Comparison of ENCODE assay signal across 11 cellular contexts in genomic region chr2:217106650-217107014, GRCh38.
DNase-seq lines count a peak whose midpoint lies in the region; TF ChIP-seq lines count a peak whose summit lies in the region.
"Had no signal": no experiment of that assay in that cellular context is flagged by ENCODE, and none has a peak within 500 bp of the region (broad histone marks: within the 10 kb centered on the region; RNA-seq: fewer than 3 reads in every experiment).

No MANE protein-coding gene starts in this region.

- TF ChIP-seq CTCF in OCI-LY3 (IDR thresholded peaks at IDR 0.05; ENCODE audit: low read depth, low read length) (peak; percentile 30; the same call in 1 of the 2 replicates), esophagus muscularis mucosa (IDR thresholded peaks at IDR 0.05) (no peak), smooth muscle cell (IDR thresholded peaks at IDR 0.05; ENCODE audit: borderline replicate concordance, insufficient read depth, poor library complexity, severe bottlenecking) (peak; percentile 84), GM20000 (IDR thresholded peaks at IDR 0.05; ENCODE audit: extremely low read depth, missing control alignments) (no peak)

- WGBS in esophagus muscularis mucosa = 88% methylated on average over 3 of the region's 3 CpGs
- 48% methylated on average over 3 of the region's 3 CpGs for WGBS in smooth muscle cell (ENCODE audit: low lambda C conversion rate)

- H4K20me1 ChIP-seq in OCI-LY3 (ENCODE audit: insufficient read depth, low read length) = no peaks in the 10 kb centered on the region
- no peaks in the 10 kb centered on the region for H4K20me1 ChIP-seq in smooth muscle cell (ENCODE audit: low read depth)

- H3K36me3 ChIP-seq in OCI-LY3 (replicated peaks; ENCODE audit: low read depth, low read length) (no peaks in the 10 kb centered on the region), esophagus muscularis mucosa (no peaks in the 10 kb centered on the region), smooth muscle cell (ENCODE audit: low read depth) (no peaks in the 10 kb centered on the region)

- no peak overlapping the region for H3K4me2 ChIP-seq in OCI-LY3 (ENCODE audit: low read length)
- peak overlapping the region; percentile 21 for H3K4me2 ChIP-seq in smooth muscle cell

- no peak overlapping the region for H2AFZ ChIP-seq in OCI-LY3 (ENCODE audit: low read depth, low read length)
- no peak overlapping the region for H2AFZ ChIP-seq in smooth muscle cell (ENCODE audit: low read depth)

- H3K9ac ChIP-seq in OCI-LY3 (ENCODE audit: low read length) (no peak overlapping the region), smooth muscle cell (ENCODE audit: low read depth) (peak overlapping the region; percentile 62)

- intact Hi-C loops in esophagus muscularis mucosa (cut with DNase I) = no loop called here

- TF ChIP-seq POLR2A in esophagus muscularis mucosa (IDR thresholded peaks at IDR 0.05; ENCODE audit: low read depth) = no peak

- H3F3A ChIP-seq in smooth muscle cell (ENCODE audit: low read depth) = peaks cover 16% of the 10 kb centered on the region

- no peak for TF ChIP-seq EP300 in esophagus muscularis mucosa (IDR thresholded peaks at IDR 0.05)

- H3K79me2 ChIP-seq in OCI-LY3 (ENCODE audit: low read length) = no peaks in the 10 kb centered on the region
- no peaks in the 10 kb centered on the region for H3K79me2 ChIP-seq in smooth muscle cell (ENCODE audit: low read depth)

- H3K4me1 ChIP-seq in OCI-LY3 (ENCODE audit: low read length) (peaks cover 14% of the 10 kb centered on the region), esophagus muscularis mucosa (peaks cover 0 to 12% (median 2%) of the 10 kb centered on the region in 4 donors), smooth muscle cell (ENCODE audit: low read depth) (peaks cover 5% of the 10 kb centered on the region)

- H3K27me3 ChIP-seq in OCI-LY3 (ENCODE audit: low read depth, low read length) = no peaks in the 10 kb centered on the region; the same call in 1 of the 2 replicates
- no peaks in the 10 kb centered on the region for H3K27me3 ChIP-seq in esophagus muscularis mucosa
- no peaks in the 10 kb centered on the region for H3K27me3 ChIP-seq in smooth muscle cell (ENCODE audit: low read depth)

- DNase-seq in DMS53 (lab: John Stamatoyannopoulos, UW) (peak; percentile 23), DMS53 treated with DMSO at 0.1 percent for 48 hours (lab: John Stamatoyannopoulos, UW; ENCODE audit: unreplicated experiment) (no peak), esophagus muscularis mucosa (ENCODE audit: extremely low spot score) (peak; percentile 81), smooth muscle cell (lab: John Stamatoyannopoulos, UW; ENCODE audit: unreplicated experiment) (no peak), GOT3 (lab: John Stamatoyannopoulos, UW) (no peak), NOMO-1 (lab: John Stamatoyannopoulos, UW; ENCODE audit: unreplicated experiment in 2 of 2) (no peak), GM20000 (ENCODE audit: low spot score) (no peak)
- DNase-seq: effector memory CD8-positive, alpha-beta T cell; naive B cell; RPMI8226 had no signal

- H3K4me3 ChIP-seq in OCI-LY3 (ENCODE audit: low read length) = no peak overlapping the region
- no peak overlapping the region for H3K4me3 ChIP-seq in esophagus muscularis mucosa
- no peak overlapping the region for H3K4me3 ChIP-seq in smooth muscle cell

- H3K27ac ChIP-seq in OCI-LY3 (ENCODE audit: low read length) (no peak overlapping the region), esophagus muscularis mucosa (replicated peaks in 1 of 4) (no peak overlapping the region), smooth muscle cell (ENCODE audit: low read depth) (peak overlapping the region; percentile 91)

- H3K9me3 ChIP-seq in OCI-LY3 (ENCODE audit: insufficient read depth, low read length) (no peaks in the 10 kb centered on the region), esophagus muscularis mucosa (no peaks in the 10 kb centered on the region), smooth muscle cell (replicated peaks; ENCODE audit: low read depth) (no peaks in the 10 kb centered on the region)

Comparison
In these comparisons a context has a peak if more than half of its experiments do, and no peak if none do; other contexts are left out.
1. DNase-seq: peak in DMS53 (single experiment) and esophagus muscularis mucosa (single experiment); none in DMS53 treated with DMSO at 0.1 percent for 48 hours (single experiment), smooth muscle cell (single experiment), GOT3 (single experiment), NOMO-1 (0 of 2) and GM20000 (single experiment).
2. CTCF ChIP-seq: peak in OCI-LY3 (single experiment) and smooth muscle cell (single experiment); none in esophagus muscularis mucosa (0 of 3) and GM20000 (single experiment).